26 cellular contexts compared by ENCODE assay signal in the genomic region with DNA sequence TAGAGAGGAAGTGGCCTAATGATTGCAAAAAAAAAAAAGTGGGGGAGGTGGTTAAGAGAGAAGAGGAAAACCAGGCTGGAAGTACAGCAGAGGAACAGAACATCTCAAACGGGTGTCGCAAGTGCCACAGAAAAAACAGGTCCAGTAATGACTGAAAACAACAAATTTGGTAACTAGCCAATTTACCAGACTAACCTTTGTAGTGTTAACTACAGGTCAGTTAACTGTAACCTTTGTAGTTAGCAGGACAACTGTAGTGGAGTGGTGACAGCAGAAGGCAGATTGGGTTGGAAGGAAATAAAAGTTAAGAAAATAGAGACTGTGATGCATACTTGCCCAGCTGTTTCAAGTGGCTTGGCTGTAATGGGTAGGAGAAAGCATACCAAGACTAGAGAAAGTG.
"Had no signal": no experiment of that assay in that cellular context is flagged by ENCODE, and none has a peak within 500 bp of the region (broad histone marks: within the 10 kb centered on the region; RNA-seq: fewer than 3 reads in every experiment).

No MANE protein-coding gene starts in this region.

- H3K27ac ChIP-seq: left lung, lower lobe of right lung, neural progenitor cell, neutrophil, ovary, sigmoid colon, spleen, suprapubic skin, thoracic aorta, tibial artery, upper lobe of right lung had no signal

- H3K4me3 Mint-ChIP-seq: natural killer cell; nephron progenitor cell; neural progenitor cell; stimulated activated effector memory CD8-positive, alpha-beta T cell treated with anti-CD3 and anti-CD28 coated beads, Interleukin-12 subunit alpha, Interleukin-12 subunit beta, amount 100 ng/mL, for 72 hours; stimulated activated naive CD8-positive, alpha-beta T cell treated with anti-CD3 and anti-CD28 coated beads, Interleukin-15, Interleukin-2, amounts not matched to agents 100 ng/mL and 50 ng/mL, for 24 hours had no signal

- H3K27me3 Mint-ChIP-seq: progenitor cell of endocrine pancreas; stimulated activated naive CD8-positive, alpha-beta T cell treated with anti-CD3 and anti-CD28 coated beads, Interleukin-15, Interleukin-2, amounts not matched to agents 100 ng/mL and 50 ng/mL, for 24 hours had no signal

- H3K27me3 ChIP-seq: left lung, neural progenitor cell, neutrophil, ovary, sigmoid colon, spleen, suprapubic skin, tibial artery, upper lobe of right lung had no signal

- H3K4me1 Mint-ChIP-seq: nephron progenitor cell; stimulated activated effector memory CD8-positive, alpha-beta T cell treated with anti-CD3 and anti-CD28 coated beads, Interleukin-12 subunit alpha, Interleukin-12 subunit beta, amount 100 ng/mL, for 72 hours had no signal

- H3K4me1 ChIP-seq: left lung, lower lobe of right lung, neural progenitor cell, sigmoid colon, spleen, suprapubic skin, tibial artery, upper lobe of right lung had no signal

- H3K9me3 ChIP-seq: lower lobe of right lung, neutrophil, ovary, sigmoid colon, suprapubic skin, thoracic aorta, tibial artery, upper lobe of right lung had no signal

- ATAC-seq: left cardiac atrium; left lung; lower lobe of right lung; natural killer cell; right cardiac atrium; stimulated activated effector memory CD8-positive, alpha-beta T cell treated with anti-CD3 and anti-CD28 coated beads, Interleukin-12 subunit alpha, Interleukin-12 subunit beta, amount 100 ng/mL, for 72 hours; upper lobe of right lung had no signal

- DNase-seq: hippocampal formation; kidney glomerular epithelial cell; left cardiac atrium; left lung; lower lobe of right lung; mammary epithelial cell; mesenchymal stem cell; natural killer cell; nephron progenitor cell; ovary; retina; right cardiac atrium; sigmoid colon; small intestine; spleen; stimulated activated CD4-positive, alpha-beta T cell treated with anti-CD3 and anti-CD28 coated beads, Interleukin-4, amount 100 ng/mL, for 24 hours; stimulated activated naive CD4-positive, alpha-beta T cell; tibial artery; upper lobe of right lung had no signal

- H3K4me3 ChIP-seq: left lung, lower lobe of right lung, neural progenitor cell, ovary, sigmoid colon, spleen, suprapubic skin, thoracic aorta, tibial artery, upper lobe of right lung had no signal

- H3K27ac Mint-ChIP-seq: natural killer cell; nephron progenitor cell; neural progenitor cell; progenitor cell of endocrine pancreas; stimulated activated effector memory CD8-positive, alpha-beta T cell treated with anti-CD3 and anti-CD28 coated beads, Interleukin-12 subunit alpha, Interleukin-12 subunit beta, amount 100 ng/mL, for 72 hours; stimulated activated naive CD8-positive, alpha-beta T cell treated with anti-CD3 and anti-CD28 coated beads, Interleukin-15, Interleukin-2, amounts not matched to agents 100 ng/mL and 50 ng/mL, for 24 hours had no signal

- H3K36me3 Mint-ChIP-seq: natural killer cell; neural progenitor cell; stimulated activated effector memory CD8-positive, alpha-beta T cell treated with anti-CD3 and anti-CD28 coated beads, Interleukin-12 subunit alpha, Interleukin-12 subunit beta, amount 100 ng/mL, for 72 hours had no signal

- H3K36me3 ChIP-seq: left lung, lower lobe of right lung, neural progenitor cell, neutrophil, ovary, sigmoid colon, spleen, suprapubic skin, thoracic aorta, tibial artery, upper lobe of right lung had no signal
